ENCODE assay signal across 29 cellular contexts in genomic region chr1:79281442-79281841, GRCh38.
"Had no signal": no experiment of that assay in that cellular context is flagged by ENCODE, and none has a peak within 500 bp of the region (broad histone marks: within the 10 kb centered on the region; RNA-seq: fewer than 3 reads in every experiment).

No MANE protein-coding gene starts in this region.

- DNase-seq: naive thymus-derived CD4-positive, alpha-beta T cell; natural killer cell; occipital lobe; ovary; posterior cingulate gyrus; psoas muscle; right cardiac atrium; small intestine; stimulated activated CD4-positive, alpha-beta T cell treated with anti-CD3 and anti-CD28 coated beads, Interleukin-15, amount 100 ng/mL, for 24 hours; stimulated activated CD4-positive, alpha-beta T cell treated with anti-CD3 and anti-CD28 coated beads, Interleukin-2, amount 100 ng/mL, for 24 hours; stimulated activated CD4-positive, alpha-beta T cell treated with anti-CD3 and anti-CD28 coated beads, Interleukin-2, amount 100 ng/mL, for 48 hours; stimulated activated CD4-positive, alpha-beta T cell treated with anti-CD3 and anti-CD28 coated beads, Interleukin-4, amount 100 ng/mL, for 24 hours; stimulated activated naive B cell treated with anti-CD40 and anti-IgM and Interleukin-4, amounts not matched to agents 10 μg/mL and 1 μg/mL and 100 μg/mL, for 72 hours; stimulated activated naive CD8-positive, alpha-beta T cell treated with anti-CD3 and anti-CD28 coated beads, Interleukin-15, amount 100 ng/mL, for 72 hours; stimulated activated naive CD8-positive, alpha-beta T cell treated with anti-CD3 and anti-CD28 coated beads, Interleukin-15, Interleukin-2, amounts not matched to agents 100 U/mL and 50 U/mL, for 24 hours; substantia nigra; testis; tibial artery; transverse colon; upper lobe of right lung; uterus had no signal

- H3K4me1 Mint-ChIP-seq: naive thymus-derived CD4-positive, alpha-beta T cell; natural killer cell; nephron; neural progenitor cell; stimulated activated effector memory CD8-positive, alpha-beta T cell treated with anti-CD3 and anti-CD28 coated beads, Interleukin-12 subunit alpha, Interleukin-12 subunit beta, amount 100 ng/mL, for 72 hours; stimulated activated naive B cell treated with anti-CD40 and anti-IgM and Interleukin-4, amounts not matched to agents 10 μg/mL and 1 μg/mL and 100 μg/mL, for 72 hours; stimulated activated naive CD8-positive, alpha-beta T cell treated with anti-CD3 and anti-CD28 coated beads, Interleukin-15, amount 100 ng/mL, for 72 hours had no signal

- H2AFZ ChIP-seq: neural progenitor cell, parathyroid adenoma had no signal

- H3K27ac Mint-ChIP-seq: naive thymus-derived CD4-positive, alpha-beta T cell; natural killer cell; nephron; neural progenitor cell; progenitor cell of endocrine pancreas; stimulated activated effector memory CD8-positive, alpha-beta T cell treated with anti-CD3 and anti-CD28 coated beads, Interleukin-12 subunit alpha, Interleukin-12 subunit beta, amount 100 ng/mL, for 72 hours; stimulated activated naive B cell treated with anti-CD40 and anti-IgM and Interleukin-4, amounts not matched to agents 10 μg/mL and 1 μg/mL and 100 μg/mL, for 72 hours; stimulated activated naive CD8-positive, alpha-beta T cell treated with anti-CD3 and anti-CD28 coated beads, Interleukin-15, amount 100 ng/mL, for 72 hours; type B pancreatic cell had no signal

- H3K27me3 Mint-ChIP-seq: naive thymus-derived CD4-positive, alpha-beta T cell; progenitor cell of endocrine pancreas; stimulated activated naive B cell treated with anti-CD40 and anti-IgM and Interleukin-4, amounts not matched to agents 10 μg/mL and 1 μg/mL and 100 μg/mL, for 72 hours; stimulated activated naive CD8-positive, alpha-beta T cell treated with anti-CD3 and anti-CD28 coated beads, Interleukin-15, amount 100 ng/mL, for 72 hours; type B pancreatic cell had no signal

- H3K9me3 ChIP-seq: ovary, psoas muscle, suprapubic skin, testis, tibial artery, transverse colon, upper lobe of right lung, uterus had no signal

- H3K4me3 Mint-ChIP-seq: naive thymus-derived CD4-positive, alpha-beta T cell; natural killer cell; nephron; neural progenitor cell; stimulated activated effector memory CD8-positive, alpha-beta T cell treated with anti-CD3 and anti-CD28 coated beads, Interleukin-12 subunit alpha, Interleukin-12 subunit beta, amount 100 ng/mL, for 72 hours; stimulated activated naive B cell treated with anti-CD40 and anti-IgM and Interleukin-4, amounts not matched to agents 10 μg/mL and 1 μg/mL and 100 μg/mL, for 72 hours; stimulated activated naive CD8-positive, alpha-beta T cell treated with anti-CD3 and anti-CD28 coated beads, Interleukin-15, amount 100 ng/mL, for 72 hours; type B pancreatic cell had no signal

- H3K4me1 ChIP-seq: neural progenitor cell, parathyroid adenoma, psoas muscle, suprapubic skin, testis, tibial artery, transverse colon, upper lobe of right lung, uterus had no signal

- H3K27ac ChIP-seq: neural progenitor cell, ovary, parathyroid adenoma, psoas muscle, suprapubic skin, testis, tibial artery, transverse colon, upper lobe of right lung, uterus had no signal

- H3K4me3 ChIP-seq: neural progenitor cell, ovary, psoas muscle, suprapubic skin, testis, tibial artery, transverse colon, upper lobe of right lung, uterus had no signal

- H3K36me3 ChIP-seq: neural progenitor cell, ovary, suprapubic skin, tibial artery, transverse colon, upper lobe of right lung, uterus had no signal

- H3K9ac ChIP-seq: neural progenitor cell, parathyroid adenoma had no signal

- H3K36me3 Mint-ChIP-seq: naive thymus-derived CD4-positive, alpha-beta T cell; natural killer cell; neural progenitor cell; stimulated activated effector memory CD8-positive, alpha-beta T cell treated with anti-CD3 and anti-CD28 coated beads, Interleukin-12 subunit alpha, Interleukin-12 subunit beta, amount 100 ng/mL, for 72 hours; stimulated activated naive B cell treated with anti-CD40 and anti-IgM and Interleukin-4, amounts not matched to agents 10 μg/mL and 1 μg/mL and 100 μg/mL, for 72 hours; type B pancreatic cell had no signal

- H3K27me3 ChIP-seq: neural progenitor cell, ovary, suprapubic skin, testis, tibial artery, transverse colon, upper lobe of right lung, uterus had no signal

- ATAC-seq: naive thymus-derived CD4-positive, alpha-beta T cell; natural killer cell; psoas muscle; right cardiac atrium; sciatic nerve; stimulated activated effector memory CD8-positive, alpha-beta T cell treated with anti-CD3 and anti-CD28 coated beads, Interleukin-12 subunit alpha, Interleukin-12 subunit beta, amount 100 ng/mL, for 72 hours; stimulated activated naive B cell treated with anti-CD40 and anti-IgM and Interleukin-4, amounts not matched to agents 10 μg/mL and 1 μg/mL and 100 μg/mL, for 72 hours; stimulated activated naive CD8-positive, alpha-beta T cell treated with anti-CD3 and anti-CD28 coated beads, Interleukin-15, amount 100 ng/mL, for 72 hours; stimulated activated naive CD8-positive, alpha-beta T cell treated with anti-CD3 and anti-CD28 coated beads, Interleukin-15, Interleukin-2, amounts not matched to agents 100 U/mL and 50 U/mL, for 24 hours; upper lobe of right lung had no signal

- H3K4me2 ChIP-seq: neural progenitor cell had no signal

- FAIRE-seq: small intestine had no signal
